ENCODE assay signal across 14 cellular contexts in the genomic region with DNA sequence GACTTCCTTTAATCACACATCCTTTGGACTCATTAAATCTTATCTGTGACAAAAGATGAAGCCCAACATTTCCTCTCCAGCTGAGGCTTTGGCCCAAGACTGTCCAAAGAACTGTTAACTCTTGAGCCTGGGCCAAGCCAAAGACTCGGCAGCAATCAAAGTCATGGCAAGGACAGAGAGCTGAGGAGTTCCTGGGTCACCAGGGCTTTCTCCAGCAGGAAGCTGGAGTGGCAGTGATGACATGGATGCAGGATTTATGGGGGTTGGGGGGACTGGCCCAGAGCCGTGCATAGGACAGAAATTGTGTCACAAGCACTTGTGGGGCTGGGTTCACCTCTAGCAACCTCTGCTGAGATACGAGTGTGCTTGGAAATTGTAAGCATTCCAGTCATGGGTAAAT.
DNase-seq lines count a peak whose midpoint lies in the region; ATAC-seq, FAIRE-seq and TF ChIP-seq lines count a peak whose summit lies in the region.
"Had no signal": no experiment of that assay in that cellular context is flagged by ENCODE, and none has a peak within 500 bp of the region (broad histone marks: within the 10 kb centered on the region; RNA-seq: fewer than 3 reads in every experiment).

No MANE protein-coding gene starts in this region.

- CTCF ChIA-PET in endothelial cell of umbilical vein (lab: Charles Lee) = interaction anchor here (0.6 to 1.6 kb wide), 7 partner anchors 17 to 520 kb away, joined by 3 to 7 read pairs (median 3); no protein-coding TSS in a partner anchor

- H3K9me3 ChIP-seq in endothelial cell of umbilical vein (replicated peaks; ENCODE audit: control insufficient read depth, insufficient read depth, low read length) (no peaks in the 10 kb centered on the region), skeletal muscle tissue (ENCODE audit: control insufficient read depth in 3 of 3, low read length in 3 of 3) (no peaks in the 10 kb centered on the region)

- H3K36me3 ChIP-seq in endothelial cell of umbilical vein (ENCODE audit: control insufficient read depth in 2 of 2, extremely low read depth in 1 of 2, insufficient read depth in 2 of 2, low read length in 2 of 2) (no peaks in the 10 kb centered on the region), skeletal muscle tissue (ENCODE audit: control insufficient read depth in 3 of 3, insufficient read depth in 3 of 3, low read length in 3 of 3) (no peaks in the 10 kb centered on the region)

- no peak for ATAC-seq in HG03095 (IDR thresholded peaks at IDR 0.05; ENCODE audit: unreplicated experiment)
- ATAC-seq: activated naive CD4-positive, alpha-beta T cell treated with anti-CD3 and anti-CD28 coated beads, Interleukin-2, amount 50 U/mL, for 72 hours had no signal

- POLR2A ChIA-PET in endothelial cell of umbilical vein (lab: Charles Lee) = interaction anchor here (2.1 kb wide), 1 partner anchor 441 kb away, joined by 6 read pairs; a partner anchor contains a TSS

- FAIRE-seq in endothelial cell of umbilical vein (lab: Jason Lieb, UNC) = peak; percentile 96
- FAIRE-seq: islet of Langerhans had no signal

- H3K4me3 ChIP-seq in endothelial cell of umbilical vein (replicated peaks in 1 of 3; ENCODE audit: insufficient read depth in 1 of 3, low read depth in 1 of 3, low read length in 3 of 3) (no peak overlapping the region), skeletal muscle tissue (ENCODE audit: low read length in 3 of 3) (no peak overlapping the region)

- no peaks in the 10 kb centered on the region for H3K27me3 ChIP-seq in endothelial cell of umbilical vein (ENCODE audit: control insufficient read depth in 2 of 2, insufficient read depth in 2 of 2, low read length in 2 of 2)
- H3K27me3 ChIP-seq in skeletal muscle tissue (ENCODE audit: control insufficient read depth in 3 of 3, insufficient read depth in 3 of 3, low read length in 3 of 3) = no peaks in the 10 kb centered on the region

- H3K4me1 ChIP-seq in endothelial cell of umbilical vein (ENCODE audit: control insufficient read depth, extremely low read depth, insufficient read depth, low read length) = peaks cover 18% of the 10 kb centered on the region
- H3K4me1 ChIP-seq in skeletal muscle tissue (ENCODE audit: control insufficient read depth in 3 of 3, insufficient read depth in 3 of 3, low read length in 3 of 3) = peaks cover 2 to 8% (median 3%) of the 10 kb centered on the region in 3 donors

- H3K9me1 ChIP-seq in endothelial cell of umbilical vein (replicated peaks; ENCODE audit: control insufficient read depth, extremely low read depth, insufficient read depth, low read length) = no peaks in the 10 kb centered on the region

- no peaks in the 10 kb centered on the region for H3K79me2 ChIP-seq in endothelial cell of umbilical vein (ENCODE audit: control insufficient read depth, insufficient read depth, low read length)

- peak overlapping the region; percentile 13 for H3K4me2 ChIP-seq in endothelial cell of umbilical vein (ENCODE audit: insufficient read depth, low read length)

- no peak for TF ChIP-seq POLR2A in endothelial cell of umbilical vein (IDR thresholded peaks at IDR 0.05; ENCODE audit: low read depth, low read length)

- H2AFZ ChIP-seq in endothelial cell of umbilical vein (ENCODE audit: low read depth, low read length) = no peak overlapping the region

- no peak for TF ChIP-seq CTCF in endothelial cell of umbilical vein (IDR thresholded peaks at IDR 0.05; ENCODE audit: extremely low read depth in 1 of 2, insufficient read depth in 1 of 2, low read depth in 1 of 2, low read length in 2 of 2)

- no peaks in the 10 kb centered on the region for H4K20me1 ChIP-seq in endothelial cell of umbilical vein (replicated peaks; ENCODE audit: control insufficient read depth, extremely low read depth, insufficient read depth, low read length)

- dilution Hi-C loops in endothelial cell of umbilical vein (cut with MboI; ENCODE audit: extremely low pct_ligation_motif_present, low sequenced_read_pairs) = no loop called here

- intact Hi-C loops in endothelial cell of umbilical vein (cut with micrococcal nuclease) = loop anchor here (1.0 to 2.0 kb wide), 2 partner anchors 227 to 441 kb away; a partner anchor contains a TSS

- H3K27ac ChIP-seq in endothelial cell of umbilical vein (ENCODE audit: insufficient read depth, low read depth, low read length) = no peak overlapping the region
- H3K27ac ChIP-seq in skeletal muscle tissue (ENCODE audit: low read depth, low read length) = peak overlapping the region; percentile 10

- H3K9ac ChIP-seq in endothelial cell of umbilical vein (replicated peaks; ENCODE audit: extremely low read depth, insufficient read depth, low read length) = no peak overlapping the region
- no peak overlapping the region for H3K9ac ChIP-seq in skeletal muscle tissue (ENCODE audit: low read depth in 1 of 3, low read length in 3 of 3)

- DNase-seq in HT-29 (ENCODE audit: low spot score) (peak; percentile 80), endothelial cell of umbilical vein (ENCODE audit: low read depth, low spot score) (peak; percentile 93), left kidney (ENCODE audit: low read depth, low spot score) (peak; percentile 57), islet precursor cell (no peak), 8988T (no peak), NCI-H2171 (lab: John Stamatoyannopoulos, UW) (no peak)
- DNase-seq: EL, NCI-H1105 treated with DMSO at 0.1 percent for 48 hours, NCI-H510A treated with DMSO at 0.1 percent for 48 hours, RPMI8226 had no signal

- BruUV-seq in endothelial cell of umbilical vein (replicated peaks; lab: Mats Ljungman, UMichigan) = no TSS peak

TF ChIP-seq in endothelial cell of umbilical vein, 7 proteins besides CTCF, POLR2A, EP300 and RAD21:
- TF ChIP-seq JUN (IDR thresholded peaks at IDR 0.05; ENCODE audit: borderline replicate concordance, insufficient read depth, insufficient read length, low read depth) (no peak), POLR2AphosphoS5 (IDR thresholded peaks at IDR 0.05; ENCODE audit: insufficient read depth, low read depth, low read length) (peak; percentile 75), FOS (IDR thresholded peaks at IDR 0.05; ENCODE audit: borderline replicate concordance, insufficient read depth, low read length) (peak; percentile 83), GATA2 (IDR thresholded peaks at IDR 0.05; ENCODE audit: insufficient read depth, insufficient read length, low read depth, low read length) (peak; percentile 96)
- TF ChIP-seq, protein P1, sequence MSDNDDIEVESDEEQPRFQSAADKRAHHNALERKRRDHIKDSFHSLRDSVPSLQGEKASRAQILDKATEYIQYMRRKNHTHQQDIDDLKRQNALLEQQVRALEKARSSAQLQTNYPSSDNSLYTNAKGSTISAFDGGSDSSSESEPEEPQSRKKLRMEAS (IDR thresholded peaks at IDR 0.05; ENCODE audit: insufficient read depth, insufficient read length) = no peak

Comparison
In these comparisons a context has a peak if more than half of its experiments do, and no peak if none do; other contexts are left out.
1. DNase-seq: peak in HT-29 (single experiment), endothelial cell of umbilical vein (single experiment) and left kidney (single experiment); none in islet precursor cell (single experiment), 8988T (single experiment) and NCI-H2171 (single experiment).